In genomic region chrX:1784773-1785172, GRCh38 we compare ENCODE assay signal across 1 cellular context.
TF ChIP-seq lines count a peak whose summit lies in the region.

No MANE protein-coding gene starts in this region.

TF ChIP-seq in HCT116, 20 proteins besides CTCF, POLR2A, EP300 and RAD21 (continued from another document):
- TF ChIP-seq ZBTB33 (IDR thresholded peaks at IDR 0.05; ENCODE audit: extremely low read depth, insufficient replicate concordance, low read length) (no peak), MAX (IDR thresholded peaks at IDR 0.05) (no peak), REST (IDR thresholded peaks at IDR 0.05; ENCODE audit: low read depth) (no peak), TCF7L2 (IDR thresholded peaks at IDR 0.05; ENCODE audit: borderline replicate concordance, extremely low read depth, insufficient read depth, insufficient read length) (no peak), ELF1 (IDR thresholded peaks at IDR 0.05; ENCODE audit: borderline replicate concordance, low read depth) (no peak), FOSL1 (IDR thresholded peaks at IDR 0.05; ENCODE audit: low read depth) (no peak), SRF (IDR thresholded peaks at IDR 0.05; ENCODE audit: low read depth) (no peak), ZNF274 (IDR thresholded peaks at IDR 0.05; ENCODE audit: low read depth, low read length) (no peak)
TF ChIP-seq in HCT116: peak in this region for 0.
